Comparison of ENCODE assay signal across 9 cellular contexts in genomic region chr18:875912-876311, GRCh38. TPM values are rescaled to one million over a fixed set of nuclear protein-coding genes. Genes with fewer than 3 reads are reported as not detected.
"Had no signal": no experiment of that assay in that cellular context is flagged by ENCODE, and none has a peak within 500 bp of the region (broad histone marks: within the 10 kb centered on the region; RNA-seq: fewer than 3 reads in every experiment).

No MANE protein-coding gene starts in this region.

- H3K27ac ChIP-seq: HL-60 had no signal

- DNase-seq: IMR-90, KBM-7, KG1 had no signal

- ATAC-seq: HepG2 had no signal

- FAIRE-seq: HepG2, HTR-8/SVneo had no signal

RNA-seq across cellular contexts. Expression of gene ADCYAP1, which starts 28.8 kb away (rescaled TPM):
- total RNA-seq: HepG2, HT-29, HT1080, IMR-90 had no signal
- polyA plus RNA-seq: HepG2, IgD-negative memory B cell, IMR-90 had no signal
